In genomic region chr11:120241277-120241676, GRCh38 we compare ENCODE assay signal across 25 cellular contexts. TPM values are rescaled to one million over a fixed set of nuclear protein-coding genes. Genes with fewer than 3 reads are reported as not detected.
DNase-seq lines count a peak whose midpoint lies in the region; ATAC-seq and TF ChIP-seq lines count a peak whose summit lies in the region.
"Had no signal": no experiment of that assay in that cellular context is flagged by ENCODE, and none has a peak within 500 bp of the region (broad histone marks: within the 10 kb centered on the region; RNA-seq: fewer than 3 reads in every experiment).

No MANE protein-coding gene starts in this region.

- H3K27me3 ChIP-seq in breast epithelium (peaks cover 0 to 14% of the 10 kb centered on the region in 2 donors), prostate gland (replicated peaks; ENCODE audit: insufficient read depth) (no peaks in the 10 kb centered on the region)

- no TSS peak for BruUV-seq in MCF 10A (replicated peaks; lab: Mats Ljungman, UMichigan)

- intact Hi-C loops in breast epithelium (cut with DNase I; ENCODE audit: low total_unique reads), result loop anchor here (2.0 kb wide), 1 partner anchor 56 kb away; no protein-coding TSS in a partner anchor
- intact Hi-C loops in MCF 10A (cut with micrococcal nuclease), result no loop called here
- intact Hi-C loops in prostate gland (cut with DNase I), result no loop called here

- H3K27ac Mint-ChIP-seq in MCF 10A (ENCODE audit: low read depth, unreplicated experiment) (no peak overlapping the region), endothelial cell (ENCODE audit: unreplicated experiment) (no peak overlapping the region)
- H3K27ac Mint-ChIP-seq: CD4-positive, alpha-beta memory T cell; IgD-negative memory B cell had no signal

- no peaks in the 10 kb centered on the region for H3K36me3 Mint-ChIP-seq in MCF 10A (ENCODE audit: insufficient read depth, unreplicated experiment)
- no peaks in the 10 kb centered on the region for H3K36me3 Mint-ChIP-seq in endothelial cell (ENCODE audit: low read depth, unreplicated experiment)
- H3K36me3 Mint-ChIP-seq: CD4-positive, alpha-beta memory T cell had no signal

- WGBS in prostate gland, result 46% methylated on average over 7 of the region's 7 CpGs

- H3K4me3 ChIP-seq in breast epithelium (no peak overlapping the region), prostate gland (no peak overlapping the region)
- H3K4me3 ChIP-seq: BLaER1 treated with 17β-estradiol and CSF1 and Interleukin-3, amounts not matched to agents 10 nM and 100 nM; GM12878 had no signal

- H3K9me3 Mint-ChIP-seq in MCF 10A (ENCODE audit: unreplicated experiment) (no peaks in the 10 kb centered on the region), endothelial cell (ENCODE audit: unreplicated experiment) (no peaks in the 10 kb centered on the region)
- H3K9me3 Mint-ChIP-seq: CD4-positive, alpha-beta memory T cell; IgD-negative memory B cell had no signal

- peaks cover 36% of the 10 kb centered on the region for H3K27me3 Mint-ChIP-seq in MCF 10A (ENCODE audit: insufficient read depth, unreplicated experiment)
- peaks cover 10% of the 10 kb centered on the region for H3K27me3 Mint-ChIP-seq in endothelial cell (ENCODE audit: unreplicated experiment)

- DNase-seq in breast epithelium (ENCODE audit: low spot score in 2 of 2) (peak; percentile 73 to 86), MCF 10A (ENCODE audit: unreplicated experiment) (no peak), prostate gland (ENCODE audit: low spot score) (peak; percentile 90), endothelial cell (ENCODE audit: low spot score) (no peak)
- DNase-seq: 8988T; Caco-2; CD4-positive, alpha-beta memory T cell; DMS 273 treated with DMSO at 0.1 percent for 48 hours; DMS79 treated with DMSO at 0.1 percent for 48 hours; GOT3; NCI-H1417; NCI-H1694 treated with DMSO at 0.1 percent for 48 hours; NCI-H2107; NCI-H446 treated with DMSO at 0.1 percent for 48 hours; NCI-H69; SIG-M5; SK-N-SH had no signal

- CTCF ChIA-PET in MCF 10A (lab: Yijun Ruan, JAX), result interaction anchor here (9.9 kb wide), 1 partner anchor 61 kb away, joined by 136 read pairs; no protein-coding TSS in a partner anchor

- no peaks in the 10 kb centered on the region for H3K9me3 ChIP-seq in breast epithelium
- no peaks in the 10 kb centered on the region for H3K9me3 ChIP-seq in prostate gland
- H3K9me3 ChIP-seq: BLaER1 treated with 17β-estradiol and CSF1 and Interleukin-3, amounts not matched to agents 10 nM and 100 nM; Caco-2; SK-N-SH had no signal

- TF ChIP-seq CTCF in breast epithelium (IDR thresholded peaks at IDR 0.05) (no peak), MCF 10A (IDR thresholded peaks at IDR 0.05; ENCODE audit: unreplicated experiment) (no peak), prostate gland (IDR thresholded peaks at IDR 0.05) (no peak), endothelial cell (IDR thresholded peaks at IDR 0.05; ENCODE audit: unreplicated experiment) (no peak)

- peak; percentile 67 for ATAC-seq in esophagus mucosa
- no peak for ATAC-seq in GM18502 (IDR thresholded peaks at IDR 0.05; ENCODE audit: poor library complexity, unreplicated experiment)
- no peak for ATAC-seq in GM18873 (IDR thresholded peaks at IDR 0.05; ENCODE audit: low FRiP score, unreplicated experiment)
- ATAC-seq: GM12878, HCT116 had no signal

- POLR2A ChIA-PET in MCF 10A (lab: Yijun Ruan, JAX), result no interaction called here

- H3K36me3 ChIP-seq in breast epithelium (no peaks in the 10 kb centered on the region), prostate gland (no peaks in the 10 kb centered on the region)
- H3K36me3 ChIP-seq: BLaER1 treated with 17β-estradiol and CSF1 and Interleukin-3, amounts not matched to agents 10 nM and 100 nM had no signal

- H3K4me3 Mint-ChIP-seq in MCF 10A (ENCODE audit: unreplicated experiment) (no peak overlapping the region), endothelial cell (ENCODE audit: unreplicated experiment) (no peak overlapping the region)

- H3K4me1 ChIP-seq in breast epithelium (peaks cover 0 to 16% of the 10 kb centered on the region in 2 donors), prostate gland (replicated peaks) (peaks cover 2% of the 10 kb centered on the region)

- H3K27ac ChIP-seq in breast epithelium (peak overlapping the region; percentile 64 to 80), prostate gland (no peak overlapping the region)
- H3K27ac ChIP-seq: BLaER1 treated with 17β-estradiol and CSF1 and Interleukin-3, amounts not matched to agents 10 nM and 100 nM; RWPE1 had no signal

- no peaks in the 10 kb centered on the region for H3K4me1 Mint-ChIP-seq in MCF 10A (ENCODE audit: insufficient read depth, unreplicated experiment)
- no peaks in the 10 kb centered on the region for H3K4me1 Mint-ChIP-seq in endothelial cell (ENCODE audit: unreplicated experiment)
- H3K4me1 Mint-ChIP-seq: CD4-positive, alpha-beta memory T cell had no signal

- TF ChIP-seq POLR2A in breast epithelium (IDR thresholded peaks at IDR 0.05), result no peak
- no peak for TF ChIP-seq POLR2A in prostate gland (IDR thresholded peaks at IDR 0.05)

RNA-seq across cellular contexts. Expression of gene POU2F3, which starts 1.3 kb away (rescaled TPM):
- 1 to 10 TPM in 2 of 3 donors, not detected in 1; 3.9 to 7.0 TPM for total RNA-seq in breast epithelium
- total RNA-seq in MCF 10A (2022), result not detected in 2 replicates
- 3.2 TPM for total RNA-seq in esophagus mucosa
- total RNA-seq in prostate gland, result 1 to 10 TPM; 1.5 to 6.1 TPM
- 0.97 TPM for total RNA-seq in endothelial cell (ENCODE audit: unreplicated experiment)
- total RNA-seq: Caco-2; CD4-positive, alpha-beta memory T cell had no signal

RNA-seq across cellular contexts. Expression of gene OAF, which starts 30.4 kb away (rescaled TPM):
- 10 to 100 TPM; 19.8 to 35.1 (median 33.3) TPM for total RNA-seq in breast epithelium
- total RNA-seq in MCF 10A (2022), result 21.6 and 34.8 TPM in 2 replicates
- total RNA-seq in esophagus mucosa, result 9.0 TPM
- total RNA-seq in prostate gland, result 10 to 100 TPM; 14.5 to 17.4 TPM
- 15.5 TPM for total RNA-seq in endothelial cell (ENCODE audit: unreplicated experiment)

Comparison
In these comparisons a context has a peak if more than half of its experiments do, and no peak if none do; other contexts are left out.
1. DNase-seq: peak in breast epithelium (2 of 2) and prostate gland (single experiment); none in MCF 10A (single experiment) and endothelial cell (single experiment).
2. H3K27ac ChIP-seq: peak in breast epithelium (2 of 2); none in prostate gland (0 of 2).